ENCODE assay signal across 14 cellular contexts in genomic region chr10:79491171-79491835, GRCh38. TPM values are rescaled to one million over a fixed set of nuclear protein-coding genes. Genes with fewer than 3 reads are reported as not detected.
DNase-seq lines count a peak whose midpoint lies in the region; ATAC-seq and TF ChIP-seq lines count a peak whose summit lies in the region.
"Had no signal": no experiment of that assay in that cellular context is flagged by ENCODE, and none has a peak within 500 bp of the region (broad histone marks: within the 10 kb centered on the region; RNA-seq: fewer than 3 reads in every experiment).

No MANE protein-coding gene starts in this region.

- peak overlapping the region in 5 of 11 experiments; percentile 8 to 55 (median 25); a peak in 6 of 22 replicates for H3K27ac ChIP-seq in BLaER1 treated with 17β-estradiol and CSF1 and Interleukin-3, amounts not matched to agents 10 nM and 100 nM
- no peak overlapping the region for H3K27ac ChIP-seq in PC-3 (ENCODE audit: low read length)
- H3K27ac ChIP-seq: C4-2B had no signal

- H3K9me2 ChIP-seq in PC-3 (replicated peaks; ENCODE audit: low read length): no peaks in the 10 kb centered on the region

- H3K4me3 ChIP-seq in BLaER1 treated with 17β-estradiol and CSF1 and Interleukin-3, amounts not matched to agents 10 nM and 100 nM: no peak overlapping the region
- H3K4me3 ChIP-seq in PC-3 (ENCODE audit: low read length): no peak overlapping the region

- H3K27me3 ChIP-seq in BLaER1 treated with 17β-estradiol and CSF1 and Interleukin-3, amounts not matched to agents 10 nM and 100 nM: no peaks in the 10 kb centered on the region
- peaks cover 6% of the 10 kb centered on the region; the same call in 1 of the 2 replicates for H3K27me3 ChIP-seq in PC-3 (ENCODE audit: low read length)

- peak overlapping the region; percentile 52 to 80 (median 74) for H3K4me2 ChIP-seq in BLaER1 treated with 17β-estradiol and CSF1 and Interleukin-3, amounts not matched to agents 10 nM and 100 nM
- no peak overlapping the region for H3K4me2 ChIP-seq in PC-3 (ENCODE audit: low read length)

- POLR2A ChIA-PET in PC-3 (lab: Charles Lee; ENCODE audit: unreplicated experiment): interaction anchor here (0.5 kb wide), 1 partner anchor 117 kb away, joined by 4 read pairs; no protein-coding TSS in a partner anchor

- BruUV-seq in PC-3 (replicated peaks; lab: Mats Ljungman, UMichigan): no TSS peak

- no peaks in the 10 kb centered on the region for H3K79me2 ChIP-seq in PC-3 (ENCODE audit: low read length)

- CTCF ChIA-PET in PC-3 (lab: Charles Lee): interaction anchor here (1.6 kb wide), 1 partner anchor 117 kb away, joined by 9 read pairs; no protein-coding TSS in a partner anchor

- DNase-seq in PC-3 (peak; percentile 80), islet precursor cell (peak; percentile 67), GM03348 (ENCODE audit: low spot score) (no peak), COLO829 (ENCODE audit: low spot score) (no peak)
- DNase-seq in activated CD4-positive, alpha-beta T cell treated with anti-CD3 and anti-CD28 coated beads for 48 hours: no peak
- DNase-seq: activated CD8-positive, alpha-beta T cell treated with anti-CD3 and anti-CD28 coated beads for 36 hours; activated naive CD8-positive, alpha-beta T cell treated with anti-CD3 and anti-CD28 coated beads for 36 hours; NCI-H345; stimulated activated CD4-positive, alpha-beta T cell treated with anti-CD3 and anti-CD28 coated beads, Interleukin-1b, Interleukin-23, amount 100 ng/mL, for 48 hours had no signal

- 0 out of 22 replicates have a peak overlapping the region, but pooled peaks of 1 of the 11 experiments have one; percentile 39 for H3K9ac ChIP-seq in BLaER1 treated with 17β-estradiol and CSF1 and Interleukin-3, amounts not matched to agents 10 nM and 100 nM
- no peak overlapping the region for H3K9ac ChIP-seq in PC-3 (ENCODE audit: low read length)

- H3K36me3 ChIP-seq in BLaER1 treated with 17β-estradiol and CSF1 and Interleukin-3, amounts not matched to agents 10 nM and 100 nM: no peaks in the 10 kb centered on the region
- H3K36me3 ChIP-seq in PC-3 (ENCODE audit: low read depth, low read length): no peaks in the 10 kb centered on the region

- ATAC-seq in GM18868 (IDR thresholded peaks at IDR 0.05; ENCODE audit: unreplicated experiment) (peak; percentile 49), PC-3 (peak; percentile 11), HG02642 (IDR thresholded peaks at IDR 0.05; ENCODE audit: poor library complexity, unreplicated experiment) (no peak)
- ATAC-seq: activated CD8-positive, alpha-beta T cell treated with anti-CD3 and anti-CD28 coated beads for 36 hours; SK-N-SH treated with all-trans-retinoic acid at 6 μM for 48 hours had no signal

- H4K20me1 ChIP-seq in BLaER1 treated with 17β-estradiol and CSF1 and Interleukin-3, amounts not matched to agents 10 nM and 100 nM: no peaks in the 10 kb centered on the region
- no peaks in the 10 kb centered on the region for H4K20me1 ChIP-seq in PC-3 (ENCODE audit: low read length)

- H3K9me3 ChIP-seq in BLaER1 treated with 17β-estradiol and CSF1 and Interleukin-3, amounts not matched to agents 10 nM and 100 nM (replicated peaks in 1 of 11): no peaks in the 10 kb centered on the region
- no peaks in the 10 kb centered on the region for H3K9me3 ChIP-seq in PC-3 (ENCODE audit: low read length)

- H3K4me1 ChIP-seq in BLaER1 treated with 17β-estradiol and CSF1 and Interleukin-3, amounts not matched to agents 10 nM and 100 nM: peaks cover 18 to 48% (median 36%) of the 10 kb centered on the region in 10 experiments
- peaks cover 24% of the 10 kb centered on the region for H3K4me1 ChIP-seq in PC-3 (ENCODE audit: insufficient read depth, low read length)

- no peaks in the 10 kb centered on the region for H3F3A ChIP-seq in PC-3 (ENCODE audit: low read length, unreplicated experiment)

- intact Hi-C loops in PC-3 (cut with micrococcal nuclease): no loop called here

- peak; percentile 92 for TF ChIP-seq CTCF in PC-3 (conservative IDR thresholded peaks at IDR 0.05; ENCODE audit: low read depth, low read length)

- H2AFZ ChIP-seq in PC-3 (ENCODE audit: low read length): peak overlapping the region; percentile 12

RNA-seq across cellular contexts. Expression of gene EIF5AL1, which starts 21.0 kb away (rescaled TPM):
- total RNA-seq in PC-3 (2014; rRNA removed): 0.51 and 0.75 TPM in 2 replicates

RNA-seq across cellular contexts. Expression of gene ZCCHC24, which starts 45.9 kb away (rescaled TPM):
- total RNA-seq in PC-3 (2014; rRNA removed): 32.9 and 40.7 TPM in 2 replicates

Comparison
In these comparisons a context has a peak if more than half of its experiments do, and no peak if none do; other contexts are left out.
1. DNase-seq: peak in PC-3 (single experiment) and islet precursor cell (single experiment); none in activated CD4-positive, alpha-beta T cell treated with anti-CD3 and anti-CD28 coated beads for 48 hours (single experiment), GM03348 (single experiment) and COLO829 (single experiment).